23 cellular contexts compared by ENCODE assay signal in the genomic region with DNA sequence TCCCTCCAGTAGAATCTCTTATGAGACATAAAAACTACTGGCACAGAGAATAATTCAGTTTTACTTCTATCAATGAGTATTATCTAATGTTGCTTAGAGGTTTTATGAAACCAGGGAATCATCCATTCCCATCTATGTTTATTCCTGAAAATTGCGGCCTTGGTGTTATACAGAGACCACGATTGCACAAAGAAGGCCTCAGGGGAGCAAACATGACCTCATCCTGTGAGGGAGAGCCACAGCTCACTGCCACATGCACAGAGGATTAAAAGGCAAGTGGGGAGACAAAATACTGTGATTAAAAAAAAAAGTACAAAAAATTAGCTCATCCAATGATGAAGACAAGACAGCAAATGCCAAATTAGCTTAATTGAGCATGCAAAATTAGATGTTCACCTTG.
A peak's percentile ranks its signal among the peaks of the same experiment; 100 is the strongest.
DNase-seq lines count a peak whose midpoint lies in the region; ATAC-seq and TF ChIP-seq lines count a peak whose summit lies in the region.
"Had no signal": no experiment of that assay in that cellular context is flagged by ENCODE, and none has a peak within 500 bp of the region (broad histone marks: within the 10 kb centered on the region; RNA-seq: fewer than 3 reads in every experiment).

No MANE protein-coding gene starts in this region.

- peaks cover 48% of the 10 kb centered on the region for H3K4me1 ChIP-seq in osteoblast (ENCODE audit: insufficient read depth, low read length)
- H3K4me1 ChIP-seq: BE2C, suprapubic skin, vagina had no signal

- H3K36me3 ChIP-seq in osteoblast (ENCODE audit: insufficient read depth, low read length) = no peaks in the 10 kb centered on the region
- H3K36me3 ChIP-seq: BE2C, heart right ventricle, suprapubic skin, vagina, WERI-Rb-1 had no signal

- H3K4me3 Mint-ChIP-seq in HFFc6 = no peak overlapping the region
- H3K4me3 Mint-ChIP-seq: activated CD4-positive, alpha-beta memory T cell treated with anti-CD3 and anti-CD28 coated beads, Interleukin-2, amount 10 ng/mL, durations not matched to agents 7 days and 5 days; activated T-cell treated with anti-CD3 and anti-CD28 coated beads, Interleukin-2, amount 50 U/mL, for 4 hours; IgD-negative memory B cell; naive thymus-derived CD8-positive, alpha-beta T cell had no signal

- 0 out of 2 replicates have a peak, but pooled peaks cover 4% of the 10 kb centered on the region for H3K9me3 Mint-ChIP-seq in HFFc6
- H3K9me3 Mint-ChIP-seq: activated CD4-positive, alpha-beta memory T cell treated with anti-CD3 and anti-CD28 coated beads, Interleukin-2, amount 10 ng/mL, durations not matched to agents 7 days and 5 days; activated T-cell treated with anti-CD3 and anti-CD28 coated beads, Interleukin-2, amount 50 U/mL, for 4 hours; IgD-negative memory B cell; naive thymus-derived CD8-positive, alpha-beta T cell had no signal

- no peaks in the 10 kb centered on the region for H4K20me1 ChIP-seq in osteoblast (ENCODE audit: insufficient read depth, low read length)

- H3K4me3 ChIP-seq in choroid plexus epithelial cell (ENCODE audit: low read depth, low read length) = no peak overlapping the region
- H3K4me3 ChIP-seq in osteoblast (ENCODE audit: insufficient read depth, low read length) = no peak overlapping the region
- H3K4me3 ChIP-seq: heart right ventricle, suprapubic skin, vagina had no signal

- peaks cover 63% of the 10 kb centered on the region for H3K4me1 Mint-ChIP-seq in HFFc6 (ENCODE audit: low read depth)
- H3K4me1 Mint-ChIP-seq: activated CD4-positive, alpha-beta memory T cell treated with anti-CD3 and anti-CD28 coated beads, Interleukin-2, amount 10 ng/mL, durations not matched to agents 7 days and 5 days; IgD-negative memory B cell; naive thymus-derived CD8-positive, alpha-beta T cell had no signal

- H3K79me2 ChIP-seq in osteoblast (ENCODE audit: insufficient read depth, low read length) = no peaks in the 10 kb centered on the region

- H3K27ac Mint-ChIP-seq in HFFc6 = no peak overlapping the region
- H3K27ac Mint-ChIP-seq: activated CD4-positive, alpha-beta memory T cell treated with anti-CD3 and anti-CD28 coated beads, Interleukin-2, amount 10 ng/mL, durations not matched to agents 7 days and 5 days; IgD-negative memory B cell; naive thymus-derived CD8-positive, alpha-beta T cell had no signal

- TF ChIP-seq CTCF in HFFc6 (IDR thresholded peaks at IDR 0.05) = no peak
- TF ChIP-seq CTCF in choroid plexus epithelial cell (conservative IDR thresholded peaks at IDR 0.05; ENCODE audit: low read depth, low read length) = no peak
- no peak for TF ChIP-seq CTCF in osteoblast (IDR thresholded peaks at IDR 0.05; ENCODE audit: extremely low read depth, low read depth, low read length)

- peaks cover 9% of the 10 kb centered on the region; the same call in 1 of the 2 replicates for H3K36me3 Mint-ChIP-seq in HFFc6 (ENCODE audit: low read depth)
- H3K36me3 Mint-ChIP-seq: IgD-negative memory B cell; naive thymus-derived CD8-positive, alpha-beta T cell had no signal

- H3K4me2 ChIP-seq in osteoblast (ENCODE audit: insufficient read depth, low read length) = no peak overlapping the region

- no peaks in the 10 kb centered on the region for H3K27me3 ChIP-seq in osteoblast (ENCODE audit: insufficient read depth, low read length)
- H3K27me3 ChIP-seq: BE2C, heart right ventricle, suprapubic skin, vagina had no signal

- H2AFZ ChIP-seq in osteoblast (ENCODE audit: low read length) = no peak overlapping the region

- no peak for ATAC-seq in HG02870 (IDR thresholded peaks at IDR 0.05; ENCODE audit: unreplicated experiment)
- ATAC-seq: activated T-cell treated with anti-CD3 and anti-CD28 coated beads, Interleukin-2, amount 50 U/mL, for 4 hours; naive thymus-derived CD8-positive, alpha-beta T cell had no signal

- peak overlapping the region; percentile 46 for H3K27ac ChIP-seq in osteoblast (ENCODE audit: low read depth, low read length)
- H3K27ac ChIP-seq: heart right ventricle, suprapubic skin, vagina, WERI-Rb-1 had no signal

- no peaks in the 10 kb centered on the region for H3K9me3 ChIP-seq in osteoblast (ENCODE audit: low read depth, low read length)
- H3K9me3 ChIP-seq: BE2C, heart right ventricle, suprapubic skin, vagina had no signal

- DNase-seq in EH (ENCODE audit: low read depth) = peak; percentile 56
- peak; percentile 38 for DNase-seq in HFFc6
- DNase-seq in choroid plexus epithelial cell (ENCODE audit: low read depth) = peak; percentile 65
- DNase-seq in osteoblast (ENCODE audit: insufficient read length, low spot score, missing footprints) = no peak
- DNase-seq in activated effector memory CD4-positive, alpha-beta T cell treated with Interleukin-2 at 50 U/mL for 16 hours = no peak
- DNase-seq in activated CD4-positive, alpha-beta T cell treated with anti-CD3 and anti-CD28 coated beads for 1 hour = no peak
- DNase-seq: activated CD4-positive, alpha-beta memory T cell treated with anti-CD3 and anti-CD28 coated beads, Interleukin-2, amount 10 ng/mL, durations not matched to agents 7 days and 5 days; activated naive CD4-positive, alpha-beta T cell treated with anti-CD3 and anti-CD28 coated beads, Interleukin-2, amount 50 U/mL, for 16 hours; activated T-cell treated with anti-CD3 and anti-CD28 coated beads, Interleukin-2, amount 50 U/mL, for 4 hours; BE2C; DMS153; heart right ventricle; naive thymus-derived CD8-positive, alpha-beta T cell; NCI-H1930; NCI-H510A; posterior cingulate gyrus; SHP77 treated with DMSO at 0.1 percent for 48 hours; T-helper 1 cell; WERI-Rb-1 had no signal

- H3K27me3 Mint-ChIP-seq in HFFc6 (ENCODE audit: insufficient read depth) = peaks cover 6% of the 10 kb centered on the region; the same call in 1 of the 2 replicates

Comparison
In these comparisons a context has a peak if more than half of its experiments do, and no peak if none do; other contexts are left out.
1. DNase-seq: peak in EH (single experiment), HFFc6 (single experiment) and choroid plexus epithelial cell (single experiment); none in osteoblast (single experiment), activated effector memory CD4-positive, alpha-beta T cell treated with Interleukin-2 at 50 U/mL for 16 hours (single experiment) and activated CD4-positive, alpha-beta T cell treated with anti-CD3 and anti-CD28 coated beads for 1 hour (single experiment).